ENCODE assay signal across 26 cellular contexts in genomic region chr7:80785961-80786360, GRCh38.
A peak's percentile ranks its signal among the peaks of the same experiment; 100 is the strongest.
DNase-seq lines count a peak whose midpoint lies in the region; ATAC-seq and TF ChIP-seq lines count a peak whose summit lies in the region.
"Had no signal": no experiment of that assay in that cellular context is flagged by ENCODE, and none has a peak within 500 bp of the region (broad histone marks: within the 10 kb centered on the region; RNA-seq: fewer than 3 reads in every experiment).

No MANE protein-coding gene starts in this region.

- TF ChIP-seq POLR2A in gastroesophageal sphincter (IDR thresholded peaks at IDR 0.05): no peak

- no peaks in the 10 kb centered on the region for H3K9me3 Mint-ChIP-seq in activated CD8-positive, alpha-beta T cell treated with anti-CD3 and anti-CD28 coated beads, Interleukin-2, amount 10 ng/mL, durations not matched to agents 7 days and 5 days (ENCODE audit: insufficient read depth)

- H3K4me3 ChIP-seq in ACC112 (ENCODE audit: low read depth, low read length) (no peak overlapping the region), cardiac fibroblast (replicated peaks in 1 of 2; ENCODE audit: low read depth in 2 of 2, low read length in 2 of 2) (no peak overlapping the region), gastroesophageal sphincter (no peak overlapping the region)
- H3K4me3 ChIP-seq: adrenal gland, dorsolateral prefrontal cortex, upper lobe of right lung had no signal

- ATAC-seq in gastroesophageal sphincter: no peak
- ATAC-seq in T-helper 17 cell: no peak
- ATAC-seq in GM18858 (IDR thresholded peaks at IDR 0.05; ENCODE audit: unreplicated experiment): no peak
- ATAC-seq in activated CD8-positive, alpha-beta T cell treated with anti-CD3 and anti-CD28 coated beads, Interleukin-2, amount 10 ng/mL, durations not matched to agents 7 days and 5 days: no peak
- ATAC-seq: left cardiac atrium; naive thymus-derived CD8-positive, alpha-beta T cell; T-cell; upper lobe of right lung had no signal

- H3K27me3 Mint-ChIP-seq in T-helper 17 cell: no peaks in the 10 kb centered on the region
- H3K27me3 Mint-ChIP-seq in activated CD8-positive, alpha-beta T cell treated with anti-CD3 and anti-CD28 coated beads, Interleukin-2, amount 10 ng/mL, durations not matched to agents 7 days and 5 days (ENCODE audit: low read depth): no peaks in the 10 kb centered on the region
- H3K27me3 Mint-ChIP-seq: T-cell had no signal

- POLR2A ChIA-PET in activated CD8-positive, alpha-beta T cell treated with anti-CD3 and anti-CD28 coated beads, Interleukin-2, amount 10 ng/mL, durations not matched to agents 7 days and 5 days (lab: Charles Lee): no interaction called here

- H3K36me3 ChIP-seq in ACC112 (ENCODE audit: insufficient read depth, low read length) (peaks cover 23% of the 10 kb centered on the region), gastroesophageal sphincter (no peaks in the 10 kb centered on the region)
- H3K36me3 ChIP-seq: adrenal gland, upper lobe of right lung had no signal

- no peak for TF ChIP-seq EP300 in gastroesophageal sphincter (IDR thresholded peaks at IDR 0.05)

- H3K4me1 ChIP-seq in ACC112 (ENCODE audit: control insufficient read depth, insufficient read depth, low read length, unreplicated experiment) (peaks cover 58% of the 10 kb centered on the region), gastroesophageal sphincter (peaks cover 20 to 67% (median 27%) of the 10 kb centered on the region in 3 donors)

- CTCF ChIA-PET in activated CD8-positive, alpha-beta T cell treated with anti-CD3 and anti-CD28 coated beads, Interleukin-2, amount 10 ng/mL, durations not matched to agents 7 days and 5 days (lab: Charles Lee): no interaction called here

- peaks cover 4% of the 10 kb centered on the region for H3K79me2 ChIP-seq in ACC112 (ENCODE audit: control insufficient read depth, insufficient read depth, low read length, unreplicated experiment)

- H3K4me3 Mint-ChIP-seq in T-helper 17 cell: no peak overlapping the region
- H3K4me3 Mint-ChIP-seq in activated CD8-positive, alpha-beta T cell treated with anti-CD3 and anti-CD28 coated beads, Interleukin-2, amount 10 ng/mL, durations not matched to agents 7 days and 5 days: no peak overlapping the region
- H3K4me3 Mint-ChIP-seq: naive thymus-derived CD8-positive, alpha-beta T cell; T-cell had no signal

- H3K36me3 Mint-ChIP-seq in T-helper 17 cell (ENCODE audit: low read depth): no peaks in the 10 kb centered on the region
- no peaks in the 10 kb centered on the region for H3K36me3 Mint-ChIP-seq in activated CD8-positive, alpha-beta T cell treated with anti-CD3 and anti-CD28 coated beads, Interleukin-2, amount 10 ng/mL, durations not matched to agents 7 days and 5 days (ENCODE audit: low read depth)
- H3K36me3 Mint-ChIP-seq: naive thymus-derived CD8-positive, alpha-beta T cell; T-cell had no signal

- no peak overlapping the region for H3K27ac Mint-ChIP-seq in T-helper 17 cell
- H3K27ac Mint-ChIP-seq in activated CD8-positive, alpha-beta T cell treated with anti-CD3 and anti-CD28 coated beads, Interleukin-2, amount 10 ng/mL, durations not matched to agents 7 days and 5 days: no peak overlapping the region
- H3K27ac Mint-ChIP-seq: naive thymus-derived CD8-positive, alpha-beta T cell; T-cell had no signal

- H3K27me3 ChIP-seq in ACC112 (ENCODE audit: insufficient read depth, low read length) (no peaks in the 10 kb centered on the region), gastroesophageal sphincter (no peaks in the 10 kb centered on the region)
- H3K27me3 ChIP-seq: adrenal gland, dorsolateral prefrontal cortex, upper lobe of right lung had no signal

- H2AFZ ChIP-seq in ACC112 (ENCODE audit: low read length, unreplicated experiment): no peak overlapping the region

- WGBS in gastroesophageal sphincter (ENCODE audit: low coverage in 1 of 2), 2 donors: 93 to 94% methylated on average over 3 of the region's 3 CpGs

- no peak for TF ChIP-seq CTCF in cardiac fibroblast (IDR thresholded peaks at IDR 0.05; ENCODE audit: low read depth, low read length)
- TF ChIP-seq CTCF in gastroesophageal sphincter (IDR thresholded peaks at IDR 0.05): no peak

- no peaks in the 10 kb centered on the region for H3K4me1 Mint-ChIP-seq in T-helper 17 cell
- no peaks in the 10 kb centered on the region for H3K4me1 Mint-ChIP-seq in activated CD8-positive, alpha-beta T cell treated with anti-CD3 and anti-CD28 coated beads, Interleukin-2, amount 10 ng/mL, durations not matched to agents 7 days and 5 days (ENCODE audit: low read depth)
- H3K4me1 Mint-ChIP-seq: naive thymus-derived CD8-positive, alpha-beta T cell; T-cell had no signal

- DNase-seq in HCEC 1CT (peak; percentile 43), cardiac fibroblast (ENCODE audit: low read depth in 2 of 2) (peak; percentile 39 to 51), T-helper 17 cell (no peak), GM19240 (ENCODE audit: insufficient read length, low spot score) (no peak)
- no peak for DNase-seq in activated CD8-positive, alpha-beta T cell treated with anti-CD3 and anti-CD28 coated beads, Interleukin-2, amount 10 ng/mL, durations not matched to agents 7 days and 5 days
- DNase-seq: 8988T; activated CD4-positive, alpha-beta T cell treated with anti-CD3 and anti-CD28 coated beads for 1 hour; activated gamma-delta T cell treated with Interleukin-2 at 50 U/mL for 16 hours; activated T-cell treated with anti-CD3 and anti-CD28 coated beads, Interleukin-2, amount 50 U/mL, for 1 hour; adrenal gland; C1 segment of cervical spinal cord; central memory CD4-positive, alpha-beta T cell; dorsolateral prefrontal cortex; head of caudate nucleus; left cardiac atrium; mesendoderm; naive thymus-derived CD8-positive, alpha-beta T cell; NCI-H187; NCI-H774; SHP77 treated with DMSO at 0.1 percent for 48 hours; T-cell; upper lobe of right lung had no signal

- peak overlapping the region; percentile 87; the same call in 1 of the 2 replicates for H3K27ac ChIP-seq in ACC112 (ENCODE audit: low read depth, low read length)
- H3K27ac ChIP-seq in gastroesophageal sphincter: peak overlapping the region; percentile 15 to 73 (median 34)
- H3K27ac ChIP-seq: adrenal gland, KMS-11, upper lobe of right lung had no signal

- H3K9me3 ChIP-seq in gastroesophageal sphincter (no peaks in the 10 kb centered on the region), T-helper 17 cell (ENCODE audit: control insufficient read depth, low read length, poor library complexity, severe bottlenecking) (no peaks in the 10 kb centered on the region)
- H3K9me3 ChIP-seq: adrenal gland, upper lobe of right lung had no signal

Comparison
In these comparisons a context has a peak if more than half of its experiments do, and no peak if none do; other contexts are left out.
1. DNase-seq: peak in HCEC 1CT (single experiment) and cardiac fibroblast (2 of 2); none in T-helper 17 cell (0 of 3), GM19240 (single experiment) and activated CD8-positive, alpha-beta T cell treated with anti-CD3 and anti-CD28 coated beads, Interleukin-2, amount 10 ng/mL, durations not matched to agents 7 days and 5 days (single experiment).